ENCODE assay signal across 9 cellular contexts in genomic region chr2:225274751-225275150, GRCh38.
DNase-seq lines count a peak whose midpoint lies in the region; ATAC-seq and TF ChIP-seq lines count a peak whose summit lies in the region.
"Had no signal": no experiment of that assay in that cellular context is flagged by ENCODE, and none has a peak within 500 bp of the region (broad histone marks: within the 10 kb centered on the region; RNA-seq: fewer than 3 reads in every experiment).

No MANE protein-coding gene starts in this region.

- H3K4me1 ChIP-seq in KMS-11 (ENCODE audit: low read depth, poor library complexity, severe bottlenecking) (peaks cover 35% of the 10 kb centered on the region), RWPE2 (ENCODE audit: insufficient read depth, poor library complexity, severe bottlenecking) (peaks cover 14% of the 10 kb centered on the region), psoas muscle (no peaks in the 10 kb centered on the region)

- H3K4me2 ChIP-seq in KMS-11: peak overlapping the region; percentile 21; the same call in 1 of the 2 replicates

- ATAC-seq in RWPE2 (ENCODE audit: low read depth) (peak; percentile 69), psoas muscle (no peak)

- DNase-seq in DMS53 (lab: John Stamatoyannopoulos, UW): peak; percentile 5
- no peak for DNase-seq in DMS53 treated with DMSO at 0.1 percent for 48 hours (lab: John Stamatoyannopoulos, UW; ENCODE audit: unreplicated experiment)
- peak; percentile 68 for DNase-seq in RWPE2 (ENCODE audit: low spot score)
- DNase-seq in renal cortical epithelial cell (ENCODE audit: low read depth): peak; percentile 72
- no peak for DNase-seq in stimulated activated CD4-positive, alpha-beta T cell treated with anti-CD3 and anti-CD28 coated beads, Interleukin-2, amount 100 ng/mL, for 48 hours
- DNase-seq in activated CD4-positive, alpha-beta T cell treated with anti-CD3 and anti-CD28 coated beads, Interleukin-2, amount 50 U/mL, for 4 hours: no peak
- no peak for DNase-seq in psoas muscle
- DNase-seq: activated gamma-delta T cell treated with Interleukin-2 at 50 U/mL for 16 hours had no signal

- H3K27ac ChIP-seq in KMS-11 (peak overlapping the region; percentile 46), RWPE2 (ENCODE audit: poor library complexity, severe bottlenecking) (no peak overlapping the region), psoas muscle (no peak overlapping the region)

- no peaks in the 10 kb centered on the region for H3K27me3 ChIP-seq in KMS-11 (ENCODE audit: insufficient read depth, low read depth)
- peaks cover 3% of the 10 kb centered on the region for H3K27me3 ChIP-seq in RWPE2 (ENCODE audit: insufficient read depth, poor library complexity, severe bottlenecking)
- no peaks in the 10 kb centered on the region for H3K27me3 ChIP-seq in psoas muscle (ENCODE audit: insufficient read depth in 3 of 3, low read length in 2 of 3)

- H4K20me1 ChIP-seq in KMS-11 (ENCODE audit: insufficient read depth): no peaks in the 10 kb centered on the region

- WGBS in psoas muscle, 3 donors: 0 to 5% (median 3%) methylated on average over 1 of the region's 1 CpG

- no peak overlapping the region for H3K4me3 ChIP-seq in KMS-11 (IDR thresholded peaks at IDR 0.05; ENCODE audit: insufficient read depth, low read depth, low read length)
- H3K4me3 ChIP-seq in RWPE2 (ENCODE audit: severe bottlenecking): no peak overlapping the region
- no peak overlapping the region for H3K4me3 ChIP-seq in psoas muscle

- H3K36me3 ChIP-seq in KMS-11 (ENCODE audit: insufficient read depth): no peaks in the 10 kb centered on the region
- no peaks in the 10 kb centered on the region for H3K36me3 ChIP-seq in RWPE2 (ENCODE audit: low read depth)
- H3K36me3 ChIP-seq in psoas muscle (ENCODE audit: insufficient read depth in 1 of 2, low read depth in 1 of 2): no peaks in the 10 kb centered on the region

- no peaks in the 10 kb centered on the region for H3K9me3 ChIP-seq in RWPE2 (ENCODE audit: severe bottlenecking)
- no peaks in the 10 kb centered on the region for H3K9me3 ChIP-seq in psoas muscle

- intact Hi-C loops in psoas muscle (cut with DNase I): no loop called here

- no peak overlapping the region for H2AFZ ChIP-seq in KMS-11 (ENCODE audit: low read depth)

- no peak overlapping the region for H3K9ac ChIP-seq in KMS-11

- H3K79me2 ChIP-seq in KMS-11 (ENCODE audit: insufficient read depth, low read depth): no peaks in the 10 kb centered on the region

- TF ChIP-seq CTCF in KMS-11 (conservative IDR thresholded peaks at IDR 0.05; ENCODE audit: low read depth, low read length) (no peak), RWPE2 (IDR thresholded peaks at IDR 0.05; ENCODE audit: poor library complexity, severe bottlenecking) (no peak), psoas muscle (IDR thresholded peaks at IDR 0.05) (no peak)

Comparison
In these comparisons a context has a peak if more than half of its experiments do, and no peak if none do; other contexts are left out.
1. DNase-seq: peak in DMS53 (single experiment), RWPE2 (single experiment) and renal cortical epithelial cell (single experiment); none in DMS53 treated with DMSO at 0.1 percent for 48 hours (single experiment), stimulated activated CD4-positive, alpha-beta T cell treated with anti-CD3 and anti-CD28 coated beads, Interleukin-2, amount 100 ng/mL, for 48 hours (0 of 2), activated CD4-positive, alpha-beta T cell treated with anti-CD3 and anti-CD28 coated beads, Interleukin-2, amount 50 U/mL, for 4 hours (0 of 2) and psoas muscle (0 of 2).